ENCODE assay signal across 9 cellular contexts in the genomic region with DNA sequence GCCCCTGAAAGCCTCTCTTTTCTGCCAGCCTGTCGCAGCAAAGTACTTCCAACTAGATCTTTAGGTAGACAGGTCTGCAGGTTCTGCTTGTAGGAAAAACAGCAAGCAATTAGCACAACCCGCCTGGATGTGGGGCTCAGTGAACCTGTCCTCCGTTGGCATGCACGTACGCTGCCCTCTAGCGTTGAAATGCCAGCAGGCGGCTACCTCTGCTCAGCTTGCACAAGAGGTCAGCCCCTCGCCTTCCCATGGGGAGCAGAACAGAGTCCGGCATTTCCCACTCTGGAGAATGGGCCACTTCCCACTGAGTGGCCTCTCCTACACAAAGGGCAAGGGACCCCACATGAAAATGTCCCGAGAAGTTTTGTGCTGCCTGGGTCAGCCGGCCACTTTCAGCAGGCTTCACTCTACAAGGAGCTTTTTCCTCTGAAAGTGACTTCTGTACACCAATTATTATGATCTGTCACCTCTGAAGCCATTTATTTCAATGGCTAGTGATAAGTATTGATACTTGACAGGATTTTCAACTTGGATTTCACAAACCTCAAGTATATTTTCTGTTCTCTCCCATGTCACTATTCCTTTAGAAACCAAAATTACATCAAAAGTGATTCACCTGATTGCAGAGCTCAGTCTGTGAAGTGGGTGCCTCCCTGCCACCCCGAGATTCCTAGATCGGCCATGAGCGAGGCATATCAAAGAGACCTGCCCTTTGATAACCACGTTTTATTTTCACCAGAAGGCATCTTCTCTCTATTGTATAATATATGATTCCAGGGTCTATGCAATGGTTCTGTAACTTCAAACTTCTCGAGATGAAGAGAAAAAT. TPM values are rescaled to one million over a fixed set of nuclear protein-coding genes. Genes with fewer than 3 reads are reported as not detected.
A peak's percentile ranks its signal among the peaks of the same experiment; 100 is the strongest.
DNase-seq lines count a peak whose midpoint lies in the region; ATAC-seq and TF ChIP-seq lines count a peak whose summit lies in the region.
"Had no signal": no experiment of that assay in that cellular context is flagged by ENCODE, and none has a peak within 500 bp of the region (broad histone marks: within the 10 kb centered on the region; RNA-seq: fewer than 3 reads in every experiment).

No MANE protein-coding gene starts in this region.

- ATAC-seq in body of pancreas: peak; percentile 88
- no peak for ATAC-seq in HG03097 (IDR thresholded peaks at IDR 0.05; ENCODE audit: low FRiP score, unreplicated experiment)

- peaks cover 19% of the 10 kb centered on the region for H3K4me1 ChIP-seq in body of pancreas

- H3K27me3 ChIP-seq in body of pancreas: no peaks in the 10 kb centered on the region

- in situ Hi-C loops in GM13976 (cut with MboI; ENCODE audit: low sequenced_read_pairs, unreplicated experiment): loop anchor here (25.0 kb wide), 1 partner anchor 235 kb away; no protein-coding TSS in a partner anchor

- no peak overlapping the region for H3K27ac ChIP-seq in body of pancreas

- TF ChIP-seq CTCF in GM13976 (IDR thresholded peaks at IDR 0.05; ENCODE audit: borderline replicate concordance, control extremely low read depth, extremely low read depth, insufficient read depth, missing control alignments) (peak; percentile 74), body of pancreas (IDR thresholded peaks at IDR 0.05) (peak; percentile 56 to 88 (median 76))

- H3K4me3 ChIP-seq in body of pancreas: no peak overlapping the region
- H3K4me3 ChIP-seq: skin epidermis had no signal

- DNase-seq in A172 (ENCODE audit: low spot score) (peak; percentile 75), GM13976 (ENCODE audit: low spot score) (peak; percentile 60), MV-4-11 (lab: John Stamatoyannopoulos, UW) (peak; percentile 46), T1000 (lab: John Stamatoyannopoulos, UW) (peak; percentile 44), body of pancreas (peak; percentile 80 to 88 (median 86)), iPS-NIHi11 (ENCODE audit: low spot score) (peak; percentile 88)
- peak; percentile 43 for DNase-seq in stimulated activated CD4-positive, alpha-beta T cell treated with anti-CD3 and anti-CD28 coated beads, Interleukin-12 subunit alpha, Interleukin-12 subunit beta, amount 100 ng/mL, for 4 hours

- no peaks in the 10 kb centered on the region for H3K9me3 ChIP-seq in body of pancreas

- H3K36me3 ChIP-seq in body of pancreas (replicated peaks in 1 of 2; ENCODE audit: insufficient read depth in 1 of 2, low read depth in 2 of 2): no peaks in the 10 kb centered on the region

- WGBS in body of pancreas, 2 donors: 25 to 31% methylated on average over 13 to 16 of the region's 16 CpGs

- TF ChIP-seq POLR2A in body of pancreas (IDR thresholded peaks at IDR 0.05): no peak

- intact Hi-C loops in body of pancreas (cut with DNase I): no loop called here

RNA-seq across cellular contexts. Expression of gene JCAD, which starts 56.7 kb away (rescaled TPM):
- total RNA-seq in A172 (2014; rRNA removed; shearing (Covaris generic)): 3.2 and 4.2 TPM in 2 replicates
- 10 to 100 TPM; 15.3 to 22.4 TPM for total RNA-seq in body of pancreas
